Comparison of ENCODE assay signal across 8 cellular contexts in the genomic region with DNA sequence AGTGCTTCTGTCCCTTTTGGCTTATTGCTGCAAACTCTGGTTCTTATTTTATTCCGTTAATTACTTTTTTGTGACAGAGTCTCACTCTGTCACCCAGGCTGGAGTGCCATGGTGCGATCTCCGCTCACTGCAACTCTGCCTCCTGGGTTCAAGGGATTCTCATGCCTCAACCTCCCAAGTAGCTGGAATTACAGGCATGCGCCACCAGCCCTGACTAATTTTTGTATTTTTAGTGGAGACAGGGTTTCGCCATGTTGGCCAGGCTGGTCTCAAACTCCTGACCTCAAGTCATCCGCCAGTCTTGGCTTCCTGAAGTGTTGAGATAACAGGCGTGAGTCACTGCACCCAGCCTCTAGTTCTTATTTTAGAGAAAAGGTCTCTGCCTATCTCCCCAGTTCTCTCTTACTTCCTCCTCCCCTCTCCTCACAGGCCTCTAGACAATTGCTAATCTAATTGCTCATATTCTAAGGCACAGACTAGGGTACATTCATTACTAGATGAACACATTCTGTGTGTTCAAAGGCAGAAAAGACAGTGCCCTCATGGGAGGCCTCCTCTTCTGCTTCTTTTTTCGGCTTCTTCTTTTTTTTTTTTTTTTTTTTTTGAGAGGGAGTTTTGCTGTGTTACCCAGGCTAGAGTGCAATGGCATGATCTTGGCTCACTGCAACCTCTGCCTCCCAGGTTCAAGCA. TPM values are rescaled to one million over a fixed set of nuclear protein-coding genes. Genes with fewer than 3 reads are reported as not detected.
DNase-seq lines count a peak whose midpoint lies in the region; TF ChIP-seq lines count a peak whose summit lies in the region.

No MANE protein-coding gene starts in this region.

- H3K4me3 ChIP-seq in AG09309 (ENCODE audit: control insufficient read depth, low read depth, low read length) (no peak overlapping the region), SJCRH30 (no peak overlapping the region), BE2C (ENCODE audit: low read depth, low read length) (no peak overlapping the region)

- TF ChIP-seq CTCF in AG09309 (IDR thresholded peaks at IDR 0.05; ENCODE audit: control insufficient read depth, insufficient read depth, low read depth, low read length, missing control alignments) (no peak), BE2C (IDR thresholded peaks at IDR 0.05; ENCODE audit: low read depth, low read length) (no peak)

- no peaks in the 10 kb centered on the region for H3K27me3 ChIP-seq in SJCRH30
- no peaks in the 10 kb centered on the region for H3K27me3 ChIP-seq in BE2C

- H3K4me3 Mint-ChIP-seq in activated T-helper 2 cell treated with anti-CD3 and anti-CD28 coated beads, Interferon-gamma antibody, Interleukin-2, Interleukin-4, amounts not matched to agents 10 μg/mL and 5 μg/mL and 100 μg/mL, durations not matched to agents 14 hours and 24 hours and 36 hours (ENCODE audit: low read depth) = no peak overlapping the region

- intact Hi-C loops in activated T-helper 2 cell treated with anti-CD3 and anti-CD28 coated beads, Interferon-gamma antibody, Interleukin-2, Interleukin-4, amounts not matched to agents 10 μg/mL and 5 μg/mL and 100 μg/mL, durations not matched to agents 14 hours and 24 hours and 36 hours (cut with micrococcal nuclease) = no loop called here

- 0 out of 2 replicates have a peak, but pooled peaks cover 2% of the 10 kb centered on the region for H3K36me3 ChIP-seq in SJCRH30
- peaks cover 6% of the 10 kb centered on the region; the same call in 1 of the 2 replicates for H3K36me3 ChIP-seq in BE2C

- peaks cover 82% of the 10 kb centered on the region for H3K36me3 Mint-ChIP-seq in activated T-helper 2 cell treated with anti-CD3 and anti-CD28 coated beads, Interferon-gamma antibody, Interleukin-2, Interleukin-4, amounts not matched to agents 10 μg/mL and 5 μg/mL and 100 μg/mL, durations not matched to agents 14 hours and 24 hours and 36 hours (ENCODE audit: low read depth)

- no peaks in the 10 kb centered on the region for H3K9me3 ChIP-seq in SJCRH30 (replicated peaks)
- no peaks in the 10 kb centered on the region for H3K9me3 ChIP-seq in BE2C

- H3K9me3 Mint-ChIP-seq in activated T-helper 2 cell treated with anti-CD3 and anti-CD28 coated beads, Interferon-gamma antibody, Interleukin-2, Interleukin-4, amounts not matched to agents 10 μg/mL and 5 μg/mL and 100 μg/mL, durations not matched to agents 14 hours and 24 hours and 36 hours = no peaks in the 10 kb centered on the region

- peak; percentile 16 for DNase-seq in AG09309 (ENCODE audit: low read depth)
- peak; percentile 91 for DNase-seq in M059J (ENCODE audit: low read depth)
- no peak for DNase-seq in activated T-helper 2 cell treated with anti-CD3 and anti-CD28 coated beads, Interferon-gamma antibody, Interleukin-2, Interleukin-4, amounts not matched to agents 10 μg/mL and 5 μg/mL and 100 μg/mL, durations not matched to agents 14 hours and 24 hours and 36 hours (ENCODE audit: low spot score)
- peak; percentile 49 for DNase-seq in kidney tubule cell (ENCODE audit: low spot score)
- DNase-seq in SJCRH30 = no peak
- DNase-seq in NCI-H526 treated with DMSO at 0.1 percent for 48 hours (lab: John Stamatoyannopoulos, UW) = no peak
- DNase-seq in epidermal melanocyte (ENCODE audit: insufficient read length, low spot score) = no peak
- DNase-seq in BE2C = no peak

- no peak overlapping the region for H3K27ac ChIP-seq in SJCRH30

- no peaks in the 10 kb centered on the region for H3K27me3 Mint-ChIP-seq in activated T-helper 2 cell treated with anti-CD3 and anti-CD28 coated beads, Interferon-gamma antibody, Interleukin-2, Interleukin-4, amounts not matched to agents 10 μg/mL and 5 μg/mL and 100 μg/mL, durations not matched to agents 14 hours and 24 hours and 36 hours (ENCODE audit: low read depth)

- H3K4me1 Mint-ChIP-seq in activated T-helper 2 cell treated with anti-CD3 and anti-CD28 coated beads, Interferon-gamma antibody, Interleukin-2, Interleukin-4, amounts not matched to agents 10 μg/mL and 5 μg/mL and 100 μg/mL, durations not matched to agents 14 hours and 24 hours and 36 hours (ENCODE audit: low read depth) = peaks cover 7% of the 10 kb centered on the region

- H3K4me1 ChIP-seq in SJCRH30 (no peaks in the 10 kb centered on the region), BE2C (no peaks in the 10 kb centered on the region)

- H3K27ac Mint-ChIP-seq in activated T-helper 2 cell treated with anti-CD3 and anti-CD28 coated beads, Interferon-gamma antibody, Interleukin-2, Interleukin-4, amounts not matched to agents 10 μg/mL and 5 μg/mL and 100 μg/mL, durations not matched to agents 14 hours and 24 hours and 36 hours = peak overlapping the region; percentile 35

RNA-seq across cellular contexts. Expression of gene EDEM2, which starts 27.0 kb away (rescaled TPM):
- 54.5 and 80.3 TPM in 2 replicates for total RNA-seq in M059J (2014; rRNA removed; shearing (Covaris generic))
- 25.5 and 25.7 TPM in 2 replicates for total RNA-seq in activated T-helper 2 cell treated with anti-CD3 and anti-CD28 coated beads, Interferon-gamma antibody, Interleukin-2, Interleukin-4, amounts not matched to agents 10 μg/mL and 5 μg/mL and 100 μg/mL, durations not matched to agents 14 hours and 24 hours and 36 hours
- 19.2 and 19.4 TPM in 2 replicates for total RNA-seq in SJCRH30 (2014; rRNA removed; shearing (Covaris generic))
- 11.8 TPM for polyA plus RNA-seq in BE2C (2012; ENCODE audit: insufficient read depth, insufficient read length, low read depth)

RNA-seq across cellular contexts. Expression of gene TRPC4AP, which starts 27.6 kb away (rescaled TPM):
- total RNA-seq in M059J (2014; rRNA removed; shearing (Covaris generic)) = 90.6 and 94.4 TPM in 2 replicates
- total RNA-seq in activated T-helper 2 cell treated with anti-CD3 and anti-CD28 coated beads, Interferon-gamma antibody, Interleukin-2, Interleukin-4, amounts not matched to agents 10 μg/mL and 5 μg/mL and 100 μg/mL, durations not matched to agents 14 hours and 24 hours and 36 hours = 52.3 and 52.4 TPM in 2 replicates
- 67.0 and 68.9 TPM in 2 replicates for total RNA-seq in SJCRH30 (2014; rRNA removed; shearing (Covaris generic))
- polyA plus RNA-seq in BE2C (2012; ENCODE audit: insufficient read depth, insufficient read length, low read depth) = 66.6 TPM

RNA-seq across cellular contexts. Expression of gene PROCR, which starts 51.7 kb away (rescaled TPM):
- 58.9 and 60.0 TPM in 2 replicates for total RNA-seq in M059J (2014; rRNA removed; shearing (Covaris generic))
- total RNA-seq in activated T-helper 2 cell treated with anti-CD3 and anti-CD28 coated beads, Interferon-gamma antibody, Interleukin-2, Interleukin-4, amounts not matched to agents 10 μg/mL and 5 μg/mL and 100 μg/mL, durations not matched to agents 14 hours and 24 hours and 36 hours = 0.43 and 0.64 TPM in 2 replicates
- total RNA-seq in SJCRH30 (2014; rRNA removed; shearing (Covaris generic)) = 9.0 and 9.6 TPM in 2 replicates
- polyA plus RNA-seq in BE2C (2012; ENCODE audit: insufficient read depth, insufficient read length, low read depth) = 13.2 TPM

Comparison
In these comparisons a context has a peak if more than half of its experiments do, and no peak if none do; other contexts are left out.
1. DNase-seq: peak in AG09309 (single experiment), M059J (single experiment) and kidney tubule cell (single experiment); none in activated T-helper 2 cell treated with anti-CD3 and anti-CD28 coated beads, Interferon-gamma antibody, Interleukin-2, Interleukin-4, amounts not matched to agents 10 μg/mL and 5 μg/mL and 100 μg/mL, durations not matched to agents 14 hours and 24 hours and 36 hours (single experiment), SJCRH30 (0 of 2), NCI-H526 treated with DMSO at 0.1 percent for 48 hours (single experiment), epidermal melanocyte (single experiment) and BE2C (single experiment).